In genomic region chr6:158815379-158815724, GRCh38 we compare ENCODE assay signal across 8 cellular contexts. TPM values are rescaled to one million over a fixed set of nuclear protein-coding genes. Genes with fewer than 3 reads are reported as not detected.
A peak's percentile ranks its signal among the peaks of the same experiment; 100 is the strongest.
DNase-seq lines count a peak whose midpoint lies in the region; ATAC-seq and TF ChIP-seq lines count a peak whose summit lies in the region.

No MANE protein-coding gene starts in this region.

- H3K27ac ChIP-seq in heart left ventricle, result peak overlapping the region in 9 of 12 donors; percentile 0 to 97 (median 25)

- H3K9me3 Mint-ChIP-seq in activated naive CD8-positive, alpha-beta T cell treated with anti-CD3 and anti-CD28 coated beads, Interleukin-2, amount 50 U/mL, for 24 hours, result peaks cover 3% of the 10 kb centered on the region
- peaks cover 10% of the 10 kb centered on the region for H3K9me3 Mint-ChIP-seq in type B pancreatic cell

- intact Hi-C loops in heart left ventricle (cut with DNase I), result loop anchor here in 6 of 10 donors (5.0 to 10.0 kb wide), 5 partner anchors 52 to 171 kb away; partner anchors contain the start of gene DYNLT1 (in 1 of the 6)
- intact Hi-C loops in left ventricle myocardium superior (cut with micrococcal nuclease), result no loop called here

- peaks cover 4 to 79% (median 55%) of the 10 kb centered on the region in 12 donors for H3K4me1 ChIP-seq in heart left ventricle

- peak overlapping the region in 9 of 12 donors; percentile 66 to 95 (median 88) for H3K4me3 ChIP-seq in heart left ventricle

- ATAC-seq in heart left ventricle (no peak), left ventricle myocardium superior (no peak), HG02588 (IDR thresholded peaks at IDR 0.05; ENCODE audit: unreplicated experiment) (no peak)
- ATAC-seq in activated naive CD8-positive, alpha-beta T cell treated with anti-CD3 and anti-CD28 coated beads, Interleukin-2, amount 50 U/mL, for 24 hours, result no peak

- TF ChIP-seq CTCF in heart left ventricle (IDR thresholded peaks at IDR 0.05) (no peak), type B pancreatic cell (conservative IDR thresholded peaks at IDR 0.05) (no peak), GM20000 (IDR thresholded peaks at IDR 0.05; ENCODE audit: extremely low read depth, missing control alignments) (no peak)

- H3K9me3 ChIP-seq in heart left ventricle, result no peaks in the 10 kb centered on the region

- H3K27me3 Mint-ChIP-seq in activated naive CD8-positive, alpha-beta T cell treated with anti-CD3 and anti-CD28 coated beads, Interleukin-2, amount 50 U/mL, for 24 hours, result no peaks in the 10 kb centered on the region
- H3K27me3 Mint-ChIP-seq in type B pancreatic cell, result peaks cover 6% of the 10 kb centered on the region

- H3K36me3 Mint-ChIP-seq in activated naive CD8-positive, alpha-beta T cell treated with anti-CD3 and anti-CD28 coated beads, Interleukin-2, amount 50 U/mL, for 24 hours (ENCODE audit: low read depth), result peaks cover 73% of the 10 kb centered on the region
- peaks cover 51% of the 10 kb centered on the region for H3K36me3 Mint-ChIP-seq in type B pancreatic cell

- no peak for TF ChIP-seq POLR2A in heart left ventricle (IDR thresholded peaks at IDR 0.05)

- no peaks in the 10 kb centered on the region for H3K27me3 ChIP-seq in heart left ventricle

- 40 to 66% (median 60%) methylated on average over 2 of the region's 2 CpGs for WGBS in heart left ventricle, 4 donors

- peak overlapping the region; percentile 98 for H3K4me3 Mint-ChIP-seq in activated naive CD8-positive, alpha-beta T cell treated with anti-CD3 and anti-CD28 coated beads, Interleukin-2, amount 50 U/mL, for 24 hours
- peak overlapping the region; percentile 100 for H3K4me3 Mint-ChIP-seq in type B pancreatic cell

- H3K4me1 Mint-ChIP-seq in activated naive CD8-positive, alpha-beta T cell treated with anti-CD3 and anti-CD28 coated beads, Interleukin-2, amount 50 U/mL, for 24 hours, result peaks cover 77% of the 10 kb centered on the region
- peaks cover 48% of the 10 kb centered on the region for H3K4me1 Mint-ChIP-seq in type B pancreatic cell (ENCODE audit: unreplicated experiment)

- peaks cover 0 to 18% (median 0%) of the 10 kb centered on the region in 9 donors for H3K36me3 ChIP-seq in heart left ventricle

- peak overlapping the region; percentile 90 for H3K27ac Mint-ChIP-seq in activated naive CD8-positive, alpha-beta T cell treated with anti-CD3 and anti-CD28 coated beads, Interleukin-2, amount 50 U/mL, for 24 hours
- peak overlapping the region; percentile 96 for H3K27ac Mint-ChIP-seq in type B pancreatic cell

- no peak for DNase-seq in heart left ventricle
- no peak for DNase-seq in left ventricle myocardium superior
- DNase-seq in activated naive CD8-positive, alpha-beta T cell treated with anti-CD3 and anti-CD28 coated beads, Interleukin-2, amount 50 U/mL, for 24 hours, result no peak
- DNase-seq in left kidney (ENCODE audit: low read depth, low spot score), result peak; percentile 52
- no peak for DNase-seq in type B pancreatic cell (ENCODE audit: extremely low spot score, unreplicated experiment)
- DNase-seq in GM20000 (ENCODE audit: low spot score), result no peak
- DNase-seq in hepatic stellate cell (ENCODE audit: low spot score), result no peak

RNA-seq across cellular contexts. Expression of gene EZR, which starts 3.8 kb away (rescaled TPM):
- 100 to 1,000 TPM; 114 to 293 (median 161) TPM for total RNA-seq in heart left ventricle
- 100 to 1,000 TPM; 121 to 541 TPM for polyA plus RNA-seq in heart left ventricle
- total RNA-seq in left ventricle myocardium superior, result 195 TPM
- 166 and 349 TPM in 2 replicates for total RNA-seq in type B pancreatic cell (ENCODE audit: low replicate concordance)
